Comparison of ENCODE assay signal across 8 cellular contexts in the genomic region with DNA sequence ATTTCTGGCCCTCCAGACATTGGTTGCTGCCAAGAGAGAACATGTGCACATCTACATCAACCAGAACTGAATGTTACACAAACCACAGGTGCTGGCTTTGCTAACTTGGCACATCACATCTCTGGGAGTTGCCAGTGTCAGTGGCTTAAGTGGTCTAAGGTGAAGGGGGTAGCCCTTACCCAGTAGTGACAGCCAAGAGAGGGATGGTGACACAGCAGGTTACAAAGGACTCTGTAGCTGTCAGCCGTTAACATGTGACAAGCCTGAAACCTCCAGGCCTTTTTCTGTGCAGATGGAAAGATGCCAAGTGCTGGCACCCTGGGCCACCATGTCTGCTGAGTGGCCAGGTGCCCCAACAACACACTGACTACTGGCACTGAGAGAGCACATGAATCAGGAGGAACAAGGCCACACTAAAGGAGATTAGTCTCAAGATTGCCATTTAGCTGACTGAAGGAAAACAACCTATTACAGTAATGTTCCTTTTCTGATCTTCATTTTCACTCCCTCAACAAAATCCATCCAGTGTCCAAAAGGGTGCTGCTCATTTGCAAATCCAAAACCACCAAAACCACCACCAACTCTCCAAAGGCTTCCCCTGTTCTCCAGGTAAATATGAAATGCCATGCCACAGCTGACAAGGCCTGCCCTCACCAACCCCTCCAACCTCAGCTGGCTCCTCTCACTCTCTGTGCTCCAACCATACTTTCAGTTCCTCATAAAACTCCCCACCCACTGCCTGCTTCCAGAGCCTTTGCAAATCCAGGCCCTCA. TPM values are rescaled to one million over a fixed set of nuclear protein-coding genes. Genes with fewer than 3 reads are reported as not detected.
A peak's percentile ranks its signal among the peaks of the same experiment; 100 is the strongest.
DNase-seq lines count a peak whose midpoint lies in the region; ATAC-seq, FAIRE-seq and TF ChIP-seq lines count a peak whose summit lies in the region.

No MANE protein-coding gene starts in this region.

- H3K36me3 ChIP-seq in kidney (ENCODE audit: control insufficient read depth in 1 of 2, insufficient read depth in 2 of 2, low read length in 2 of 2), result no peaks in the 10 kb centered on the region

- peaks cover 26 to 29% of the 10 kb centered on the region in 2 donors for H3K4me1 ChIP-seq in kidney (ENCODE audit: control insufficient read depth in 1 of 2, insufficient read depth in 1 of 2, low read depth in 1 of 2, low read length in 2 of 2)

- H3K9ac ChIP-seq in kidney (ENCODE audit: low read length in 2 of 2), result no peak overlapping the region

- ATAC-seq in HG03175 (IDR thresholded peaks at IDR 0.05; ENCODE audit: unreplicated experiment), result peak; percentile 62
- no peak for ATAC-seq in HG02642 (IDR thresholded peaks at IDR 0.05; ENCODE audit: poor library complexity, unreplicated experiment)

- no peak overlapping the region for H3K4me3 ChIP-seq in kidney (ENCODE audit: low read length in 2 of 2)

- H3K27ac ChIP-seq in kidney (ENCODE audit: low read depth in 2 of 2, low read length in 2 of 2), result peak overlapping the region; percentile 16 to 20

- TF ChIP-seq POLR2A in GM12892 (IDR thresholded peaks at IDR 0.05; ENCODE audit: low read depth, low read length), result no peak

- DNase-seq in GM12892 (ENCODE audit: insufficient read length) (no peak), SHP77 treated with DMSO at 0.1 percent for 48 hours (lab: John Stamatoyannopoulos, UW) (peak; percentile 58), kidney (no peak), NCI-H1436 treated with DMSO at 0.1 percent for 48 hours (lab: John Stamatoyannopoulos, UW) (no peak), T-helper 9 cell (no peak)
- no peak for DNase-seq in NK-92 treated with Interleukin-12 subunit alpha and Interleukin-12 subunit beta, amount 100 ng/mL, for 24 hours (lab: John Stamatoyannopoulos, UW)

- no peak for TF ChIP-seq CTCF in kidney (IDR thresholded peaks at IDR 0.05; ENCODE audit: borderline replicate concordance, extremely low read depth, insufficient read depth)

- intact Hi-C loops in kidney (cut with DNase I), result no loop called here

- peak; percentile 78 for FAIRE-seq in GM12892 (lab: Jason Lieb, UNC)
- no peak for FAIRE-seq in kidney (lab: Jason Lieb, UNC)

- no peaks in the 10 kb centered on the region for H3K9me3 ChIP-seq in kidney (ENCODE audit: control insufficient read depth in 1 of 2, low read length in 2 of 2)

RNA-seq across cellular contexts. Expression of a gene that starts 20.2 kb away (rescaled TPM):
- polyA plus RNA-seq in GM12892 (2012; ENCODE audit: missing spikeins), result 26.4 TPM
- total RNA-seq in kidney, result 48.6 TPM
- polyA plus RNA-seq in kidney (ENCODE audit: insufficient read depth, low read depth, low replicate concordance), result 91.7 TPM
